Comparison of ENCODE assay signal across 1 cellular context in genomic region chr9:88829276-88829675, GRCh38.
TF ChIP-seq lines count a peak whose summit lies in the region.

No MANE protein-coding gene starts in this region.

TF ChIP-seq in GM23338, 12 proteins besides CTCF, POLR2A, EP300 and RAD21 (continued from another document):
- no peak for TF ChIP-seq REST (IDR thresholded peaks at IDR 0.05; ENCODE audit: unreplicated experiment)
- no peak for TF ChIP-seq EZH2phosphoT487 (IDR thresholded peaks at IDR 0.05; ENCODE audit: unreplicated experiment)
- TF ChIP-seq EZH2 (IDR thresholded peaks at IDR 0.05; ENCODE audit: low read depth, unreplicated experiment): no peak
- TF ChIP-seq NANOG (IDR thresholded peaks at IDR 0.05; ENCODE audit: borderline replicate concordance): no peak
- no peak for TF ChIP-seq ZNF331 (CRISPR knock-in tag; IDR thresholded peaks at IDR 0.05; ENCODE audit: low read depth)
- TF ChIP-seq CREB1 (CRISPR knock-in tag; IDR thresholded peaks at IDR 0.05; ENCODE audit: low read depth): no peak
- no peak for TF ChIP-seq ZNF114 (CRISPR knock-in tag; IDR thresholded peaks at IDR 0.05)
- TF ChIP-seq ZNF462 (CRISPR knock-in tag; IDR thresholded peaks at IDR 0.05): no peak
- TF ChIP-seq JUNB (IDR thresholded peaks at IDR 0.05; ENCODE audit: unreplicated experiment): no peak
- TF ChIP-seq POLR2AphosphoS5 (IDR thresholded peaks at IDR 0.05; ENCODE audit: low read depth): no peak
TF ChIP-seq in GM23338: peak in this region for 0.
